13 cellular contexts compared by ENCODE assay signal in genomic region chr17:15784339-15784738, GRCh38. TPM values are rescaled to one million over a fixed set of nuclear protein-coding genes. Genes with fewer than 3 reads are reported as not detected.
DNase-seq lines count a peak whose midpoint lies in the region; ATAC-seq, FAIRE-seq and TF ChIP-seq lines count a peak whose summit lies in the region.
"Not testable (repeated sequence)": the region's sequence is repeated elsewhere in the genome, so short reads cannot be mapped to it uniquely, and the experiment has no call there.
"Had no signal": no experiment of that assay in that cellular context is flagged by ENCODE, and none has a peak within 500 bp of the region (broad histone marks: within the 10 kb centered on the region; RNA-seq: fewer than 3 reads in every experiment).

No MANE protein-coding gene starts in this region.

- ATAC-seq in Right ventricle myocardium superior (ENCODE audit: poor library complexity); lower lobe of right lung: not testable (repeated sequence)

- H3K9ac ChIP-seq in astrocyte (ENCODE audit: low read length); parathyroid adenoma: not testable (repeated sequence)

- not testable (repeated sequence) for H3K4me2 ChIP-seq in astrocyte (ENCODE audit: low read length); parathyroid adenoma (ENCODE audit: low read length)

- not testable (repeated sequence) for TF ChIP-seq CTCF in AG09319 (IDR thresholded peaks at IDR 0.05; ENCODE audit: low read depth, low read length); astrocyte (IDR thresholded peaks at IDR 0.05; ENCODE audit: insufficient read depth, low read depth, low read length); lower lobe of right lung (IDR thresholded peaks at IDR 0.05); parathyroid adenoma (IDR thresholded peaks at IDR 0.05); thyroid gland (IDR thresholded peaks at IDR 0.05)

- DNase-seq in AG09319 (ENCODE audit: extremely low read depth, low read depth) (peak; percentile 54), NCI-H69 (lab: John Stamatoyannopoulos, UW) (peak; percentile 1), astrocyte (ENCODE audit: low read depth) (peak; percentile 25), Right ventricle myocardium superior (peak; percentile 67), lower lobe of right lung (peak; percentile 50), thyroid gland (peak; percentile 77 to 81)

- not testable (repeated sequence) for H2AFZ ChIP-seq in astrocyte (ENCODE audit: low read depth, low read length)
- peak overlapping the region; percentile 50 for H2AFZ ChIP-seq in parathyroid adenoma

- not testable (repeated sequence) for H3K4me1 Mint-ChIP-seq in astrocyte (ENCODE audit: low read depth, unreplicated experiment)

- H3K4me1 ChIP-seq in astrocyte (ENCODE audit: insufficient read depth, low read length); parathyroid adenoma; thyroid gland: not testable (repeated sequence)
- peaks cover 14% of the 10 kb centered on the region for H3K4me1 ChIP-seq in lower lobe of right lung

- H3K9me3 ChIP-seq in astrocyte (ENCODE audit: insufficient read depth, low read depth, low read length); lower lobe of right lung; parathyroid adenoma (ENCODE audit: control insufficient read depth, low read length); thyroid gland: not testable (repeated sequence)

- not testable (repeated sequence) for H3K27ac Mint-ChIP-seq in astrocyte (ENCODE audit: unreplicated experiment)

- H3K36me3 ChIP-seq in astrocyte (ENCODE audit: insufficient read depth, low read length); lower lobe of right lung; parathyroid adenoma (ENCODE audit: control insufficient read depth, insufficient read depth, low read length); thyroid gland: not testable (repeated sequence)

- intact Hi-C loops in Right ventricle myocardium superior (cut with DNase I); lower lobe of right lung (cut with DNase I); thyroid gland (cut with DNase I): not testable (repeated sequence)

- WGBS in thyroid gland, 2 donors, result 68 to 70% methylated on average over 2 of the region's 2 CpGs

- not testable (repeated sequence) for H3K79me2 ChIP-seq in astrocyte (ENCODE audit: insufficient read depth, low read length); parathyroid adenoma

- H3K4me3 Mint-ChIP-seq in astrocyte (ENCODE audit: unreplicated experiment), result not testable (repeated sequence)

- not testable (repeated sequence) for H3K36me3 Mint-ChIP-seq in astrocyte (ENCODE audit: low read depth, unreplicated experiment)

- not testable (repeated sequence) for H3K27me3 ChIP-seq in astrocyte (ENCODE audit: insufficient read depth, low read length); lower lobe of right lung (ENCODE audit: low read depth); parathyroid adenoma (ENCODE audit: control insufficient read depth, insufficient read depth, low read length); thyroid gland

- not testable (repeated sequence) for H3K27me3 Mint-ChIP-seq in astrocyte (ENCODE audit: low read depth, unreplicated experiment)

- not testable (repeated sequence) for FAIRE-seq in astrocyte (lab: Jason Lieb, UNC)
- peak; percentile 21 for FAIRE-seq in endometrium (lab: Jason Lieb, UNC)

- H3K27ac ChIP-seq in astrocyte (ENCODE audit: low read depth, low read length); lower lobe of right lung; parathyroid adenoma; thyroid gland: not testable (repeated sequence)

- not testable (repeated sequence) for H4K20me1 ChIP-seq in astrocyte (ENCODE audit: insufficient read depth, low read length)

- not testable (repeated sequence) for H3K9me3 Mint-ChIP-seq in astrocyte (ENCODE audit: unreplicated experiment)

- not testable (repeated sequence) for H3K4me3 ChIP-seq in astrocyte (ENCODE audit: insufficient read depth, low read depth, low read length); lower lobe of right lung; parathyroid adenoma (ENCODE audit: low read depth, low read length); thyroid gland (replicated peaks in 1 of 3)

- TF ChIP-seq POLR2A in thyroid gland (IDR thresholded peaks at IDR 0.05), result not testable (repeated sequence)

RNA-seq across cellular contexts. Expression of gene TBC1D26, which starts 52.3 kb away (rescaled TPM):
- total RNA-seq in astrocyte (0.14 and 0.77 TPM in 2 replicates), Right ventricle myocardium superior (not detected), lower lobe of right lung (not detected), thyroid gland (under 1 TPM in 1 of 4 donors, not detected in 3; 0.22 TPM)
- total RNA-seq: A172, B cell, glomerular endothelial cell, lung microvascular endothelial cell, renal cortical epithelial cell had no signal

Comparison
In these comparisons a context has a peak if more than half of its experiments do, and no peak if none do; other contexts are left out.
1. DNase-seq: peak in every context shown above with its lines; median percentile 79 in thyroid gland; 67 in Right ventricle myocardium superior; 54 in AG09319; 50 in lower lobe of right lung; 25 in astrocyte; 1 in NCI-H69.